ENCODE assay signal across 14 cellular contexts in the genomic region with DNA sequence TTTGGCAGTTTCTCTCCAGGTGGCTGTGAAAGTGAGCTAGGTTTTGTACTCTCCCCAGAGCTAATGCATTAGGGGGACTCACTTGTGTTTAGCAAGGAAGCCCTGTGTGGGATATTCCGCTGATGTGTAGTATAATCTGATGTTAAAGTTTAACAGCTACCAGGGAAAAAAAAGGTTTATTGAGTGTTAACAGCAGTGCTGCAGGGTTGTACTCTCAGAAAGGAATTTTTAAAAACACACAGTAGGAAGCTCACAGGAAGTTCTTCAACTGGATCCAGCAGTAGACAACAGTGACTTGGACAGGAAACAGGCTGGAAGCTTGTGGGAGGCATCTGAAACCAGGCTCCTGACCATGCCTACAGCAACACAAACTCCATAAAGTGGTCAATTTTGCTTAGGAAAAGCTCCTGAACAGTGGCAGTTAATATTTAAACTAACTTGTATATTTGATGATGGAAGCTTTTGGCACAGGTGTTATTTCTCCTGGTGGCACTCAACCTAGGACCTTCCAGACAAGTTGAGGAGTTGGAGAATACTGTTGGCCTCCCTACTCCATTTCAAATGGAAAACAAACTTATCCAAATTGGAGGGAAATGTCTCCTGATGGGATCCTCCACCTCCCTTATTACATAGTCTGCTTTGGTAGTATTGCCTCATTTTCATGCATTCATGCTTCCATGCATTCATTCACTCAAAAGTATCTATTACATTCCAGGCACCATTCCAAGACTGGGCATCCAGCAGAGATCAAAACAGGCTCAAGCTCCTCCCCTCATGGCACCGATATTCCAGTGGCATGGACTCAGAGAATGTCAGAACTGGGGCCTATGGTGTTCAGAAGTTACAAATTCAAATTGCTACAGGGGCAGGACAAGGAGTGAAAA. TPM values are rescaled to one million over a fixed set of nuclear protein-coding genes. Genes with fewer than 3 reads are reported as not detected.
DNase-seq lines count a peak whose midpoint lies in the region; ATAC-seq and TF ChIP-seq lines count a peak whose summit lies in the region.
"Had no signal": no experiment of that assay in that cellular context is flagged by ENCODE, and none has a peak within 500 bp of the region (broad histone marks: within the 10 kb centered on the region; RNA-seq: fewer than 3 reads in every experiment).

No MANE protein-coding gene starts in this region.

- BruUV-seq in A673 (replicated peaks; lab: Mats Ljungman, UMichigan): no TSS peak

- H3K36me3 Mint-ChIP-seq in activated CD4-positive, alpha-beta T cell treated with anti-CD3 and anti-CD28 coated beads, Interleukin-2, amount 10 ng/mL, durations not matched to agents 24 days and 14 days (ENCODE audit: low read depth): no peaks in the 10 kb centered on the region
- H3K36me3 Mint-ChIP-seq: stimulated activated naive B cell treated with anti-CD40 and anti-IgM and Interleukin-4, amounts not matched to agents 10 μg/mL and 1 μg/mL and 100 μg/mL, for 72 hours had no signal

- no peaks in the 10 kb centered on the region for H3K9me3 ChIP-seq in A673 (ENCODE audit: low read depth, low read length, poor library complexity, severe bottlenecking)

- H3K4me3 ChIP-seq in A673 (ENCODE audit: low read depth, low read length, poor library complexity, severe bottlenecking): no peak overlapping the region
- H3K4me3 ChIP-seq: skin epidermis had no signal

- H3K4me1 ChIP-seq in A673 (ENCODE audit: insufficient read depth, low read length, poor library complexity, severe bottlenecking): peaks cover 11% of the 10 kb centered on the region

- H3K36me3 ChIP-seq in A673 (ENCODE audit: insufficient read depth, low read length, poor library complexity, severe bottlenecking): no peaks in the 10 kb centered on the region

- H3K4me3 Mint-ChIP-seq in activated CD4-positive, alpha-beta T cell treated with anti-CD3 and anti-CD28 coated beads, Interleukin-2, amount 10 ng/mL, durations not matched to agents 24 days and 14 days: no peak overlapping the region
- H3K4me3 Mint-ChIP-seq: activated CD8-positive, alpha-beta T cell treated with anti-CD3 and anti-CD28 coated beads, Interleukin-2, amount 10 ng/mL, durations not matched to agents 7 days and 5 days; stimulated activated naive B cell treated with anti-CD40 and anti-IgM and Interleukin-4, amounts not matched to agents 10 μg/mL and 1 μg/mL and 100 μg/mL, for 72 hours had no signal

- CTCF ChIA-PET in A673 (lab: Charles Lee): no interaction called here

- POLR2A ChIA-PET in A673 (lab: Charles Lee; ENCODE audit: low non-redundant PET): no interaction called here

- peak; percentile 76 for DNase-seq in A673 (ENCODE audit: low spot score)
- DNase-seq in Daoy (ENCODE audit: low read depth): peak; percentile 70
- DNase-seq in NCI-H2171 treated with DMSO at 0.1 percent for 48 hours (lab: John Stamatoyannopoulos, UW): peak; percentile 68
- peak; percentile 66 for DNase-seq in fibroblast of gingiva (ENCODE audit: low read depth)
- no peak for DNase-seq in activated CD4-positive, alpha-beta T cell treated with anti-CD3 and anti-CD28 coated beads, Interleukin-2, amount 50 U/mL, for 4 hours
- no peak for DNase-seq in activated CD4-positive, alpha-beta T cell treated with anti-CD3 and anti-CD28 coated beads, Interleukin-2, amount 10 ng/mL, durations not matched to agents 24 days and 14 days
- DNase-seq: activated CD8-positive, alpha-beta T cell treated with anti-CD3 and anti-CD28 coated beads, Interleukin-2, amount 10 ng/mL, durations not matched to agents 7 days and 5 days; KG1; NCI-H187 treated with DMSO at 0.1 percent for 48 hours; stimulated activated naive B cell treated with anti-CD40 and anti-IgM and Interleukin-4, amounts not matched to agents 10 μg/mL and 1 μg/mL and 100 μg/mL, for 72 hours; trophoblast cell had no signal

- H3K4me1 Mint-ChIP-seq in activated CD4-positive, alpha-beta T cell treated with anti-CD3 and anti-CD28 coated beads, Interleukin-2, amount 10 ng/mL, durations not matched to agents 24 days and 14 days: peaks cover 4% of the 10 kb centered on the region
- H3K4me1 Mint-ChIP-seq: stimulated activated naive B cell treated with anti-CD40 and anti-IgM and Interleukin-4, amounts not matched to agents 10 μg/mL and 1 μg/mL and 100 μg/mL, for 72 hours had no signal

- peaks cover 10% of the 10 kb centered on the region for H3K9me3 Mint-ChIP-seq in activated CD4-positive, alpha-beta T cell treated with anti-CD3 and anti-CD28 coated beads, Interleukin-2, amount 10 ng/mL, durations not matched to agents 24 days and 14 days
- H3K9me3 Mint-ChIP-seq: stimulated activated naive B cell treated with anti-CD40 and anti-IgM and Interleukin-4, amounts not matched to agents 10 μg/mL and 1 μg/mL and 100 μg/mL, for 72 hours had no signal

- H3K27ac Mint-ChIP-seq in activated CD4-positive, alpha-beta T cell treated with anti-CD3 and anti-CD28 coated beads, Interleukin-2, amount 10 ng/mL, durations not matched to agents 24 days and 14 days: no peak overlapping the region
- H3K27ac Mint-ChIP-seq: activated CD8-positive, alpha-beta T cell treated with anti-CD3 and anti-CD28 coated beads, Interleukin-2, amount 10 ng/mL, durations not matched to agents 7 days and 5 days; stimulated activated naive B cell treated with anti-CD40 and anti-IgM and Interleukin-4, amounts not matched to agents 10 μg/mL and 1 μg/mL and 100 μg/mL, for 72 hours had no signal

- H3K27me3 Mint-ChIP-seq in activated CD4-positive, alpha-beta T cell treated with anti-CD3 and anti-CD28 coated beads, Interleukin-2, amount 10 ng/mL, durations not matched to agents 24 days and 14 days: peaks cover 57% of the 10 kb centered on the region

- no peak for ATAC-seq in HG02981 (IDR thresholded peaks at IDR 0.05; ENCODE audit: unreplicated experiment)
- ATAC-seq in GM21515 (IDR thresholded peaks at IDR 0.05; ENCODE audit: unreplicated experiment): no peak
- ATAC-seq: activated CD8-positive, alpha-beta T cell treated with anti-CD3 and anti-CD28 coated beads, Interleukin-2, amount 10 ng/mL, durations not matched to agents 7 days and 5 days; stimulated activated naive B cell treated with anti-CD40 and anti-IgM and Interleukin-4, amounts not matched to agents 10 μg/mL and 1 μg/mL and 100 μg/mL, for 72 hours had no signal

- intact Hi-C loops in A673 (cut with micrococcal nuclease; ENCODE audit: unreplicated experiment): no loop called here
- intact Hi-C loops in activated CD4-positive, alpha-beta T cell treated with anti-CD3 and anti-CD28 coated beads, Interleukin-2, amount 10 ng/mL, durations not matched to agents 24 days and 14 days (cut with micrococcal nuclease): no loop called here

- no peak for TF ChIP-seq CTCF in A673 (conservative IDR thresholded peaks at IDR 0.05; ENCODE audit: low read depth, low read length)

- H3K27ac ChIP-seq in A673 (ENCODE audit: low read depth, low read length, poor library complexity, severe bottlenecking): no peak overlapping the region
- H3K27ac ChIP-seq: skin epidermis had no signal

- H3K27me3 ChIP-seq in A673 (replicated peaks; ENCODE audit: insufficient read depth, low read depth, low read length, poor library complexity): no peaks in the 10 kb centered on the region

RNA-seq across cellular contexts. Expression of a gene that starts 54.7 kb away (rescaled TPM):
- total RNA-seq in A673 (2021): 4.4 and 4.5 TPM in 2 replicates
- total RNA-seq in Daoy (2014; rRNA removed; shearing (Covaris generic)): 21.9 and 62.3 TPM in 2 replicates
- 0.09 and 0.14 TPM in 2 replicates for total RNA-seq in activated CD4-positive, alpha-beta T cell treated with anti-CD3 and anti-CD28 coated beads, Interleukin-2, amount 10 ng/mL, durations not matched to agents 24 days and 14 days

Comparison
In these comparisons a context has a peak if more than half of its experiments do, and no peak if none do; other contexts are left out.
1. DNase-seq: peak in A673 (single experiment), Daoy (single experiment), NCI-H2171 treated with DMSO at 0.1 percent for 48 hours (single experiment) and fibroblast of gingiva (single experiment); none in activated CD4-positive, alpha-beta T cell treated with anti-CD3 and anti-CD28 coated beads, Interleukin-2, amount 50 U/mL, for 4 hours (0 of 2) and activated CD4-positive, alpha-beta T cell treated with anti-CD3 and anti-CD28 coated beads, Interleukin-2, amount 10 ng/mL, durations not matched to agents 24 days and 14 days (single experiment).